8 cellular contexts compared by ENCODE assay signal in genomic region chr17:26883878-26884740, GRCh38.
DNase-seq lines count a peak whose midpoint lies in the region; ATAC-seq and TF ChIP-seq lines count a peak whose summit lies in the region.
"Not testable (repeated sequence)": the region's sequence is repeated elsewhere in the genome, so short reads cannot be mapped to it uniquely, and the experiment has no call there.

No MANE protein-coding gene starts in this region.

- not testable (repeated sequence) for H3K27me3 ChIP-seq in CD4-positive, CD25-positive, alpha-beta regulatory T cell (ENCODE audit: control insufficient read depth, insufficient read depth, low read length); right lobe of liver

- CTCF ChIA-PET in T-cell (lab: Charles Lee), result not testable (repeated sequence)

- POLR2A ChIA-PET in T-cell (lab: Charles Lee), result not testable (repeated sequence)

- TF ChIP-seq POLR2A in right lobe of liver (IDR thresholded peaks at IDR 0.05), result not testable (repeated sequence)

- not testable (repeated sequence) for H3K36me3 ChIP-seq in CD4-positive, CD25-positive, alpha-beta regulatory T cell (ENCODE audit: control insufficient read depth, insufficient read depth, low read length); right lobe of liver

- peak; percentile 15 to 22 for ATAC-seq in CD4-positive, CD25-positive, alpha-beta regulatory T cell (ENCODE audit: low read depth in 2 of 2)
- ATAC-seq in HG02610 (IDR thresholded peaks at IDR 0.05; ENCODE audit: unreplicated experiment), result peak; percentile 7
- peak in 3 of 4 experiments; percentile 36 to 45 (median 40) for ATAC-seq in T-cell (replicated peaks in 1 of 4)
- peak; percentile 24 to 50 for ATAC-seq in activated naive CD4-positive, alpha-beta T cell treated with anti-CD3 and anti-CD28 coated beads, Interleukin-2, amount 50 U/mL, for 72 hours
- ATAC-seq in Right ventricle myocardium superior (ENCODE audit: poor library complexity), result peak; percentile 53
- peak; percentile 44 to 58 (median 52) for ATAC-seq in right lobe of liver
- ATAC-seq in omental fat pad (ENCODE audit: low FRiP score), result peak; percentile 80
- ATAC-seq in stimulated activated naive CD8-positive, alpha-beta T cell treated with anti-CD3 and anti-CD28 coated beads, Interleukin-15, amount 100 ng/mL, for 72 hours, result peak; percentile 64

- WGBS in right lobe of liver (ENCODE audit: insufficient coverage, low coverage, low lambda C conversion rate, missing lambda C conversion rate), result no CpG with 5 or more reads among the region's 16 CpGs

- DNase-seq in CD4-positive, CD25-positive, alpha-beta regulatory T cell; T-cell; activated naive CD4-positive, alpha-beta T cell treated with anti-CD3 and anti-CD28 coated beads, Interleukin-2, amount 50 U/mL, for 72 hours (ENCODE audit: low spot score in 2 of 2); Right ventricle myocardium superior; right lobe of liver; omental fat pad (ENCODE audit: low spot score); stimulated activated naive CD8-positive, alpha-beta T cell treated with anti-CD3 and anti-CD28 coated beads, Interleukin-15, amount 100 ng/mL, for 72 hours: not testable (repeated sequence)

- not testable (repeated sequence) for H3K27me3 Mint-ChIP-seq in CD4-positive, CD25-positive, alpha-beta regulatory T cell; T-cell; stimulated activated naive CD8-positive, alpha-beta T cell treated with anti-CD3 and anti-CD28 coated beads, Interleukin-15, amount 100 ng/mL, for 72 hours

- peaks cover 10% of the 10 kb centered on the region in 2 experiments for H3K9me3 ChIP-seq in CD4-positive, CD25-positive, alpha-beta regulatory T cell (ENCODE audit: control insufficient read depth in 2 of 2, low read length in 2 of 2)
- H3K9me3 ChIP-seq in right lobe of liver, result not testable (repeated sequence)

- not testable (repeated sequence) for H3K4me3 Mint-ChIP-seq in CD4-positive, CD25-positive, alpha-beta regulatory T cell; T-cell; stimulated activated naive CD8-positive, alpha-beta T cell treated with anti-CD3 and anti-CD28 coated beads, Interleukin-15, amount 100 ng/mL, for 72 hours

- not testable (repeated sequence) for H3K36me3 Mint-ChIP-seq in CD4-positive, CD25-positive, alpha-beta regulatory T cell; T-cell; activated naive CD4-positive, alpha-beta T cell treated with anti-CD3 and anti-CD28 coated beads, Interleukin-2, amount 50 U/mL, for 72 hours

- intact Hi-C loops in Right ventricle myocardium superior (cut with DNase I); right lobe of liver (cut with DNase I): not testable (repeated sequence)

- H3K4me1 Mint-ChIP-seq in CD4-positive, CD25-positive, alpha-beta regulatory T cell; T-cell; stimulated activated naive CD8-positive, alpha-beta T cell treated with anti-CD3 and anti-CD28 coated beads, Interleukin-15, amount 100 ng/mL, for 72 hours: not testable (repeated sequence)

- not testable (repeated sequence) for H3K9me3 Mint-ChIP-seq in CD4-positive, CD25-positive, alpha-beta regulatory T cell; T-cell; activated naive CD4-positive, alpha-beta T cell treated with anti-CD3 and anti-CD28 coated beads, Interleukin-2, amount 50 U/mL, for 72 hours; stimulated activated naive CD8-positive, alpha-beta T cell treated with anti-CD3 and anti-CD28 coated beads, Interleukin-15, amount 100 ng/mL, for 72 hours

- H3K27ac ChIP-seq in CD4-positive, CD25-positive, alpha-beta regulatory T cell (ENCODE audit: insufficient read depth, low read length, poor library complexity, severe bottlenecking); right lobe of liver: not testable (repeated sequence)

- TF ChIP-seq CTCF in right lobe of liver (IDR thresholded peaks at IDR 0.05); omental fat pad (IDR thresholded peaks at IDR 0.05): not testable (repeated sequence)

- H3K4me3 ChIP-seq in CD4-positive, CD25-positive, alpha-beta regulatory T cell (ENCODE audit: low read depth, low read length); right lobe of liver: not testable (repeated sequence)

- not testable (repeated sequence) for H3K27ac Mint-ChIP-seq in CD4-positive, CD25-positive, alpha-beta regulatory T cell; T-cell; activated naive CD4-positive, alpha-beta T cell treated with anti-CD3 and anti-CD28 coated beads, Interleukin-2, amount 50 U/mL, for 72 hours; stimulated activated naive CD8-positive, alpha-beta T cell treated with anti-CD3 and anti-CD28 coated beads, Interleukin-15, amount 100 ng/mL, for 72 hours

- not testable (repeated sequence) for H3K4me1 ChIP-seq in CD4-positive, CD25-positive, alpha-beta regulatory T cell (ENCODE audit: control insufficient read depth, insufficient read depth, low read length, poor library complexity, severe bottlenecking); right lobe of liver

Comparison
In these comparisons a context has a peak if more than half of its experiments do, and no peak if none do; other contexts are left out.
1. ATAC-seq: peak in every context shown above with its lines; median percentile 80 in omental fat pad; 64 in stimulated activated naive CD8-positive, alpha-beta T cell treated with anti-CD3 and anti-CD28 coated beads, Interleukin-15, amount 100 ng/mL, for 72 hours; 53 in Right ventricle myocardium superior; 52 in right lobe of liver; 40 in T-cell; 37 in activated naive CD4-positive, alpha-beta T cell treated with anti-CD3 and anti-CD28 coated beads, Interleukin-2, amount 50 U/mL, for 72 hours; 18 in CD4-positive, CD25-positive, alpha-beta regulatory T cell; 7 in HG02610.